In genomic region chr12:19220861-19221466, GRCh38 we compare ENCODE assay signal across 14 cellular contexts.
DNase-seq lines count a peak whose midpoint lies in the region; ATAC-seq and TF ChIP-seq lines count a peak whose summit lies in the region.
"Had no signal": no experiment of that assay in that cellular context is flagged by ENCODE, and none has a peak within 500 bp of the region (broad histone marks: within the 10 kb centered on the region; RNA-seq: fewer than 3 reads in every experiment).

No MANE protein-coding gene starts in this region.

- intact Hi-C loops in activated naive CD4-positive, alpha-beta T cell treated with anti-CD3 and anti-CD28 coated beads for 36 hours (cut with micrococcal nuclease): no loop called here

- H3K27ac ChIP-seq in foreskin keratinocyte: peak overlapping the region; percentile 64
- H3K27ac ChIP-seq: colonic mucosa, pancreas had no signal

- H3K4me1 Mint-ChIP-seq in activated naive CD4-positive, alpha-beta T cell treated with anti-CD3 and anti-CD28 coated beads for 36 hours (ENCODE audit: low read depth): no peaks in the 10 kb centered on the region

- in situ Hi-C loops in astrocyte of the cerebellum (cut with HindIII; ENCODE audit: low sequenced_read_pairs): no loop called here

- peaks cover 3% of the 10 kb centered on the region for H3K27me3 Mint-ChIP-seq in activated naive CD4-positive, alpha-beta T cell treated with anti-CD3 and anti-CD28 coated beads for 36 hours (ENCODE audit: low read depth)

- H3K4me1 ChIP-seq in foreskin keratinocyte: peaks cover 12% of the 10 kb centered on the region
- H3K4me1 ChIP-seq: colonic mucosa had no signal

- no peak overlapping the region for H3K27ac Mint-ChIP-seq in activated naive CD4-positive, alpha-beta T cell treated with anti-CD3 and anti-CD28 coated beads for 36 hours

- no peak for TF ChIP-seq CTCF in astrocyte of the cerebellum (IDR thresholded peaks at IDR 0.05; ENCODE audit: low read depth, low read length, missing control alignments)
- peak; percentile 22 for TF ChIP-seq CTCF in foreskin keratinocyte (conservative IDR thresholded peaks at IDR 0.05)

- no peak overlapping the region for H3K4me3 Mint-ChIP-seq in activated naive CD4-positive, alpha-beta T cell treated with anti-CD3 and anti-CD28 coated beads for 36 hours
- H3K4me3 Mint-ChIP-seq: activated T-cell treated with anti-CD3 and anti-CD28 coated beads, Interleukin-2, amount 50 U/mL, for 4 hours had no signal

- H3K36me3 Mint-ChIP-seq in activated naive CD4-positive, alpha-beta T cell treated with anti-CD3 and anti-CD28 coated beads for 36 hours (ENCODE audit: low read depth): no peaks in the 10 kb centered on the region

- H3K9me3 Mint-ChIP-seq in activated naive CD4-positive, alpha-beta T cell treated with anti-CD3 and anti-CD28 coated beads for 36 hours: no peaks in the 10 kb centered on the region
- H3K9me3 Mint-ChIP-seq: activated T-cell treated with anti-CD3 and anti-CD28 coated beads, Interleukin-2, amount 50 U/mL, for 4 hours had no signal

- no peaks in the 10 kb centered on the region for H3K27me3 ChIP-seq in foreskin keratinocyte
- H3K27me3 ChIP-seq: colonic mucosa, pancreas had no signal

- ATAC-seq in foreskin keratinocyte (peak; percentile 80), HG02840 (IDR thresholded peaks at IDR 0.05; ENCODE audit: low FRiP score, unreplicated experiment) (no peak)
- ATAC-seq: activated T-cell treated with anti-CD3 and anti-CD28 coated beads, Interleukin-2, amount 50 U/mL, for 4 hours; pancreas had no signal

- CTCF ChIA-PET in activated naive CD4-positive, alpha-beta T cell treated with anti-CD3 and anti-CD28 coated beads for 36 hours (lab: Charles Lee): no interaction called here

- DNase-seq in A172 (ENCODE audit: low spot score): peak; percentile 30
- DNase-seq in HT1080 (ENCODE audit: low read depth): peak; percentile 42
- peak; percentile 85 for DNase-seq in astrocyte of the cerebellum (ENCODE audit: low read depth)
- peak; percentile 89 to 94 for DNase-seq in foreskin keratinocyte
- no peak for DNase-seq in NCI-H2107 (lab: John Stamatoyannopoulos, UW)
- DNase-seq in HuH-7.5 (ENCODE audit: low spot score): no peak
- DNase-seq in activated naive CD4-positive, alpha-beta T cell treated with anti-CD3 and anti-CD28 coated beads for 36 hours: no peak
- DNase-seq: activated CD4-positive, alpha-beta T cell treated with anti-CD3 and anti-CD28 coated beads, Interleukin-2, amount 50 U/mL, for 1 hour; activated T-cell treated with anti-CD3 and anti-CD28 coated beads, Interleukin-2, amount 50 U/mL, for 4 hours; colonic mucosa; pancreas; SHP77 treated with DMSO at 0.1 percent for 48 hours; T1000 had no signal

- H3K4me3 ChIP-seq in astrocyte of the cerebellum (ENCODE audit: low read depth, low read length): no peak overlapping the region
- H3K4me3 ChIP-seq: colonic mucosa, pancreas had no signal

Comparison
In these comparisons a context has a peak if more than half of its experiments do, and no peak if none do; other contexts are left out.
1. DNase-seq: peak in A172 (single experiment), HT1080 (single experiment), astrocyte of the cerebellum (single experiment) and foreskin keratinocyte (2 of 2); none in NCI-H2107 (single experiment), HuH-7.5 (single experiment) and activated naive CD4-positive, alpha-beta T cell treated with anti-CD3 and anti-CD28 coated beads for 36 hours (single experiment).